ENCODE assay signal across 9 cellular contexts in the genomic region with DNA sequence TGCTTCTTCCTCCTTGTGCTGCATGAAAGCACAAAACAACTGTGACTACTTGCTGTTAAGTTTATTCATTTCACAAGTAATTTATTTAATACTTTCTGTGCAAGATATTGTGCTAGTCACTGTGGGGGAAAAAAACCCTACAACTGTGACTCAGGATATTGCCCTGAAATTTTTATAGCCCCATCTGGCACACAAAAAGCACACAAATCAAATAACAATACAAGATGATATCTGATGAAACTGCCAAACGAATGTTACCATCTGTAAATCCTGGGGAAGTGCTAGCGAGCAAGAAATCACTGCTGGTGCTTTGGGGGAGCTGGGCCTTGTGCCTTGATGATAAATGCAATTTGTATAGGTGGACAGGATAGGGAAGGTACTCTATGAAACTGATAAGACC.
DNase-seq lines count a peak whose midpoint lies in the region; TF ChIP-seq lines count a peak whose summit lies in the region.
"Had no signal": no experiment of that assay in that cellular context is flagged by ENCODE, and none has a peak within 500 bp of the region (broad histone marks: within the 10 kb centered on the region; RNA-seq: fewer than 3 reads in every experiment).

No MANE protein-coding gene starts in this region.

- H3K36me3 ChIP-seq in CD4-positive, alpha-beta memory T cell (ENCODE audit: insufficient read depth, low read length): no peaks in the 10 kb centered on the region

- POLR2A ChIA-PET in CD4-positive, alpha-beta memory T cell (lab: Charles Lee; ENCODE audit: partially characterized antibody): interaction anchor here (0.7 to 7.0 kb wide), 11 partner anchors 10 to 153 kb away, joined by 3 to 346 read pairs (median 19); partner anchors contain the start of gene CRYBG1

- CTCF ChIA-PET in CD4-positive, alpha-beta memory T cell (lab: Charles Lee; ENCODE audit: partially characterized antibody): interaction anchor here (2.0 to 7.0 kb wide), 8 partner anchors 10 to 69 kb away, joined by 15 to 170 read pairs (median 56); no protein-coding TSS in a partner anchor

- H3K9me3 Mint-ChIP-seq in CD4-positive, alpha-beta memory T cell: no peaks in the 10 kb centered on the region
- no peaks in the 10 kb centered on the region for H3K9me3 Mint-ChIP-seq in HFFc6

- TF ChIP-seq CTCF in HFFc6 (IDR thresholded peaks at IDR 0.05) (no peak), astrocyte of the spinal cord (IDR thresholded peaks at IDR 0.05; ENCODE audit: low read depth, low read length) (no peak)

- peak overlapping the region; percentile 8 to 85 for H3K4me3 ChIP-seq in CD4-positive, alpha-beta memory T cell (ENCODE audit: low read length in 2 of 2)
- H3K4me3 ChIP-seq in astrocyte of the spinal cord (ENCODE audit: low read depth, low read length): peak overlapping the region; percentile 75

- in situ Hi-C loops in astrocyte of the spinal cord (cut with HindIII; ENCODE audit: low sequenced_read_pairs): no loop called here
- in situ Hi-C loops in ACHN (cut with HindIII; ENCODE audit: low pct_ligation_motif_present, low pct_unique_long_range_greater_than_20kb, low sequenced_read_pairs): no loop called here

- peak overlapping the region; percentile 98 for H3K27ac ChIP-seq in CD4-positive, alpha-beta memory T cell (ENCODE audit: low read depth, low read length)

- intact Hi-C loops in CD4-positive, alpha-beta memory T cell (cut with micrococcal nuclease): loop anchor here (2.0 to 5.0 kb wide), 2 partner anchors 187 to 521 kb away; partner anchors contain the start of gene ATG5

- peak overlapping the region; percentile 93 to 96 (median 95) for H3K4me3 Mint-ChIP-seq in CD4-positive, alpha-beta memory T cell
- peak overlapping the region; percentile 89 for H3K4me3 Mint-ChIP-seq in HFFc6

- peaks cover 66% of the 10 kb centered on the region for H3K4me1 ChIP-seq in CD4-positive, alpha-beta memory T cell (ENCODE audit: insufficient read depth, low read length)

- H3K36me3 Mint-ChIP-seq in CD4-positive, alpha-beta memory T cell: peaks cover 0 to 17% of the 10 kb centered on the region in 2 donors
- no peaks in the 10 kb centered on the region for H3K36me3 Mint-ChIP-seq in HFFc6 (ENCODE audit: low read depth)

- H3K27me3 Mint-ChIP-seq in CD4-positive, alpha-beta memory T cell: no peaks in the 10 kb centered on the region
- peaks cover 17% of the 10 kb centered on the region for H3K27me3 Mint-ChIP-seq in HFFc6 (ENCODE audit: insufficient read depth)

- H3K9me3 ChIP-seq in CD4-positive, alpha-beta memory T cell (ENCODE audit: control insufficient read depth in 1 of 2, low read length in 2 of 2): no peaks in the 10 kb centered on the region

- H3K27me3 ChIP-seq in CD4-positive, alpha-beta memory T cell (ENCODE audit: insufficient read depth, low read length): no peaks in the 10 kb centered on the region

- peak in 1 of 5 donors; percentile 43 for DNase-seq in CD4-positive, alpha-beta memory T cell
- DNase-seq in HFFc6 (no peak), astrocyte of the spinal cord (ENCODE audit: low read depth, low spot score) (peak; percentile 39), myocyte (ENCODE audit: low read depth) (peak; percentile 18), ACHN (no peak), DMS53 treated with DMSO at 0.1 percent for 48 hours (lab: John Stamatoyannopoulos, UW; ENCODE audit: unreplicated experiment) (no peak), occipital lobe (lab: John Stamatoyannopoulos, UW) (no peak), ureter (ENCODE audit: low spot score) (no peak)
- DNase-seq: IMR-90 had no signal

- peak overlapping the region; percentile 92 to 98 (median 98) for H3K27ac Mint-ChIP-seq in CD4-positive, alpha-beta memory T cell
- peak overlapping the region; percentile 69; the same call in 1 of the 2 replicates for H3K27ac Mint-ChIP-seq in HFFc6

- H3K4me1 Mint-ChIP-seq in CD4-positive, alpha-beta memory T cell: peaks cover 35 to 71% (median 57%) of the 10 kb centered on the region in 4 donors
- peaks cover 63% of the 10 kb centered on the region for H3K4me1 Mint-ChIP-seq in HFFc6 (ENCODE audit: low read depth)

Comparison
In these comparisons a context has a peak if more than half of its experiments do, and no peak if none do; other contexts are left out.
1. DNase-seq: peak in astrocyte of the spinal cord (single experiment) and myocyte (single experiment); none in HFFc6 (single experiment), ACHN (single experiment), DMS53 treated with DMSO at 0.1 percent for 48 hours (single experiment), occipital lobe (single experiment) and ureter (single experiment).